Comparison of ENCODE assay signal across 1 cellular context in genomic region chr3:133730993-133731392, GRCh38.
TF ChIP-seq lines count a peak whose summit lies in the region.

No MANE protein-coding gene starts in this region.

TF ChIP-seq in HepG2, 621 proteins besides CTCF, POLR2A, EP300 and RAD21 (continued from another document and continues in another):
- peak; percentile 96 for TF ChIP-seq PAXIP1 (CRISPR knock-in tag; conservative IDR thresholded peaks at IDR 0.05)
- no peak for TF ChIP-seq GPBP1L1 (CRISPR knock-in tag; IDR thresholded peaks at IDR 0.05)
- no peak for TF ChIP-seq SRSF9 (IDR thresholded peaks at IDR 0.05; ENCODE audit: borderline replicate concordance, insufficient read depth, low read depth, low read length, poor library complexity, severe bottlenecking)
- peak; percentile 36; the same call in 1 of the 2 replicates for TF ChIP-seq CEBPG (CRISPR knock-in tag; IDR thresholded peaks at IDR 0.05)
- 0 out of 2 replicates have a peak, but pooled peaks have one; percentile 37 for TF ChIP-seq MEIS2 (CRISPR knock-in tag; IDR thresholded peaks at IDR 0.05)
- TF ChIP-seq ZNF609 (CRISPR knock-in tag; IDR thresholded peaks at IDR 0.05; ENCODE audit: borderline replicate concordance) = peak; percentile 78; the same call in 1 of the 2 replicates
- TF ChIP-seq TFAP4 (IDR thresholded peaks at IDR 0.05; ENCODE audit: borderline replicate concordance, low read depth) = peak; percentile 98
- TF ChIP-seq ADNP (CRISPR knock-in tag; IDR thresholded peaks at IDR 0.05) = 0 out of 2 replicates have a peak, but pooled peaks have one; percentile 37
- peak; percentile 96 for TF ChIP-seq ESRRA (CRISPR knock-in tag; IDR thresholded peaks at IDR 0.05; ENCODE audit: low read depth)
- peak; percentile 100 for TF ChIP-seq HNF4A (CRISPR knock-in tag; IDR thresholded peaks at IDR 0.05)
- TF ChIP-seq ZNF205 (CRISPR knock-in tag; IDR thresholded peaks at IDR 0.05) = 0 out of 2 replicates have a peak, but pooled peaks have one; percentile 25
- TF ChIP-seq ZHX2 (IDR thresholded peaks at IDR 0.05; ENCODE audit: low read depth) = no peak
- TF ChIP-seq ZHX2 (CRISPR knock-in tag; IDR thresholded peaks at IDR 0.05; ENCODE audit: borderline replicate concordance) = no peak
- peak; percentile 87 for TF ChIP-seq PHF21A (CRISPR knock-in tag; IDR thresholded peaks at IDR 0.05)
- no peak for TF ChIP-seq ATRX (CRISPR knock-in tag; IDR thresholded peaks at IDR 0.05; ENCODE audit: borderline replicate concordance)
- peak; percentile 93 for TF ChIP-seq MED1 (CRISPR knock-in tag; IDR thresholded peaks at IDR 0.05)
- 0 out of 2 replicates have a peak, but pooled peaks have one; percentile 35 for TF ChIP-seq ZBTB25 (CRISPR knock-in tag; IDR thresholded peaks at IDR 0.05)
- peak; percentile 49; the same call in 1 of the 2 replicates for TF ChIP-seq GMEB1 (CRISPR knock-in tag; IDR thresholded peaks at IDR 0.05; ENCODE audit: borderline replicate concordance)
- peak; percentile 69 for TF ChIP-seq TCF7 (IDR thresholded peaks at IDR 0.05; ENCODE audit: low read depth)
- peak; percentile 95; the same call in 1 of the 2 replicates for TF ChIP-seq AHDC1 (CRISPR knock-in tag; IDR thresholded peaks at IDR 0.05; ENCODE audit: borderline replicate concordance)
- TF ChIP-seq ZKSCAN8 (CRISPR knock-in tag; IDR thresholded peaks at IDR 0.05; ENCODE audit: borderline replicate concordance) = peak; percentile 76; the same call in 1 of the 2 replicates
- TF ChIP-seq ZNF292 (CRISPR knock-in tag; IDR thresholded peaks at IDR 0.05; ENCODE audit: borderline replicate concordance, low read depth) = peak; percentile 40; the same call in 1 of the 2 replicates
- TF ChIP-seq KLF11 (CRISPR knock-in tag; IDR thresholded peaks at IDR 0.05) = no peak
- peak; percentile 76 for TF ChIP-seq NR2C2 (CRISPR knock-in tag; IDR thresholded peaks at IDR 0.05; ENCODE audit: borderline replicate concordance)
- TF ChIP-seq GATA4 (IDR thresholded peaks at IDR 0.05; ENCODE audit: borderline replicate concordance, low read depth) = peak; percentile 23; the same call in 1 of the 2 replicates
